10 cellular contexts compared by ENCODE assay signal in genomic region chr17:68461122-68461539, GRCh38. TPM values are rescaled to one million over a fixed set of nuclear protein-coding genes. Genes with fewer than 3 reads are reported as not detected.
DNase-seq lines count a peak whose midpoint lies in the region; ATAC-seq and TF ChIP-seq lines count a peak whose summit lies in the region.
"Had no signal": no experiment of that assay in that cellular context is flagged by ENCODE, and none has a peak within 500 bp of the region (broad histone marks: within the 10 kb centered on the region; RNA-seq: fewer than 3 reads in every experiment).

No MANE protein-coding gene starts in this region.

- H3K18ac ChIP-seq in mesenchymal stem cell (ENCODE audit: low read depth in 1 of 2, low read length in 2 of 2), result no peak overlapping the region

- POLR2A ChIA-PET in activated CD4-positive, alpha-beta T cell treated with anti-CD3 and anti-CD28 coated beads for 36 hours (lab: Charles Lee), result interaction anchor here (1.2 kb wide), 1 partner anchor 169 kb away, joined by 6 read pairs; no protein-coding TSS in a partner anchor
- POLR2A ChIA-PET in HCT116 (lab: Charles Lee), result no interaction called here
- POLR2A ChIA-PET in WTC11 (lab: Charles Lee), result no interaction called here

- RAD21 ChIA-PET in HCT116 (lab: Charles Lee; ENCODE audit: low non-redundant PET in 1 of 2, low total read pairs in 2 of 2, uncharacterized antibody in 2 of 2, unreplicated experiment in 2 of 2), result no interaction called here

- no peak overlapping the region for H3K23ac ChIP-seq in mesenchymal stem cell (ENCODE audit: low read length in 2 of 2)

- H3K4ac ChIP-seq in mesenchymal stem cell (ENCODE audit: low read depth in 1 of 2, low read length in 2 of 2), result no peak overlapping the region

- no peak overlapping the region for H2BK15ac ChIP-seq in mesenchymal stem cell (ENCODE audit: low read depth, poor library complexity, severe bottlenecking)

- H2AFZ ChIP-seq in HCT116 (ENCODE audit: low read depth, low read length, poor library complexity, severe bottlenecking) (peak overlapping the region; percentile 11), mesenchymal stem cell (ENCODE audit: low read depth, low read length) (no peak overlapping the region)

- H3K9ac ChIP-seq in HCT116 (ENCODE audit: low read length) (no peak overlapping the region), mesenchymal stem cell (ENCODE audit: low read length) (peak overlapping the region; percentile 15)

- peak; percentile 48 for DNase-seq in activated CD4-positive, alpha-beta T cell treated with anti-CD3 and anti-CD28 coated beads for 36 hours
- DNase-seq in activated CD4-positive, alpha-beta T cell treated with anti-CD3 and anti-CD28 coated beads for 48 hours, result no peak
- DNase-seq in HCT116 (ENCODE audit: low read depth, low spot score) (no peak), WTC11 (ENCODE audit: low spot score) (no peak), mesenchymal stem cell (no peak), HAP-1 (ENCODE audit: low spot score in 2 of 2) (no peak), NCI-H1436 (lab: John Stamatoyannopoulos, UW) (no peak)
- DNase-seq: esophagus squamous epithelium, NCI-H1694 had no signal

- peaks cover 2% of the 10 kb centered on the region for H3K79me1 ChIP-seq in mesenchymal stem cell (replicated peaks; ENCODE audit: low read length, poor library complexity, severe bottlenecking)

- CTCF ChIA-PET in activated CD4-positive, alpha-beta T cell treated with anti-CD3 and anti-CD28 coated beads for 36 hours (lab: Charles Lee), result interaction anchor here (0.7 to 3.4 kb wide), 6 partner anchors 24 to 289 kb away, joined by 3 to 26 read pairs (median 5); no protein-coding TSS in a partner anchor
- CTCF ChIA-PET in HCT116 (lab: Charles Lee) (interaction anchor here (0.9 kb wide), 1 partner anchor 24 kb away, joined by 4 read pairs; no protein-coding TSS in a partner anchor), WTC11 (lab: Charles Lee) (interaction anchor here (1.4 kb wide), 1 partner anchor 36 kb away, joined by 4 read pairs; no protein-coding TSS in a partner anchor)

- in situ Hi-C loops in HAP-1 (cut with MboI; ENCODE audit: low sequenced_read_pairs), result no loop called here

- H3K14ac ChIP-seq in mesenchymal stem cell (ENCODE audit: low read length in 2 of 2), result no peak overlapping the region

- TF ChIP-seq RAD21 in HCT116 (IDR thresholded peaks at IDR 0.05; ENCODE audit: low read depth), result no peak

- no peak overlapping the region for H4K91ac ChIP-seq in mesenchymal stem cell (ENCODE audit: low read length)

- H3K9me3 Mint-ChIP-seq in activated CD4-positive, alpha-beta T cell treated with anti-CD3 and anti-CD28 coated beads for 36 hours (ENCODE audit: low read depth), result no peaks in the 10 kb centered on the region
- H3K9me3 Mint-ChIP-seq in WTC11, result no peaks in the 10 kb centered on the region
- no peaks in the 10 kb centered on the region for H3K9me3 Mint-ChIP-seq in stimulated activated memory B cell treated with anti-CD40 and anti-IgM and Interleukin-4, amounts not matched to agents 10 μg/mL and 1 μg/mL and 100 μg/mL, for 72 hours

- intact Hi-C loops in activated CD4-positive, alpha-beta T cell treated with anti-CD3 and anti-CD28 coated beads for 36 hours (cut with DNase I, micrococcal nuclease), result loop anchor here (2.0 to 10.0 kb wide), 7 partner anchors 114 to 744 kb away; partner anchors contain the start of genes NOL11 (in 2 of the 2) and AMZ2 (in 1 of the 2)
- intact Hi-C loops in HCT116 (cut with micrococcal nuclease), result loop anchor here (10.0 kb wide), 1 partner anchor 656 kb away; no protein-coding TSS in a partner anchor

- H3K27ac ChIP-seq in HCT116 (ENCODE audit: low read depth, low read length), result no peak overlapping the region
- no peak overlapping the region for H3K27ac ChIP-seq in mesenchymal stem cell (ENCODE audit: low read length, poor library complexity, severe bottlenecking)

- H3K27me3 ChIP-seq in HCT116 (ENCODE audit: insufficient read depth, low read length) (no peaks in the 10 kb centered on the region), mesenchymal stem cell (ENCODE audit: control insufficient read depth in 1 of 2, insufficient read depth in 1 of 2, low read length in 2 of 2) (no peaks in the 10 kb centered on the region), HAP-1 (ENCODE audit: low read depth) (no peaks in the 10 kb centered on the region)
- H3K27me3 ChIP-seq: esophagus squamous epithelium had no signal

- no peak overlapping the region for H4K8ac ChIP-seq in mesenchymal stem cell (ENCODE audit: low read length)

- H4K20me1 ChIP-seq in HCT116 (ENCODE audit: insufficient read depth), result no peaks in the 10 kb centered on the region

- H3K79me2 ChIP-seq in HCT116 (ENCODE audit: insufficient read depth, low read length), result no peaks in the 10 kb centered on the region

- H2BK12ac ChIP-seq in mesenchymal stem cell (ENCODE audit: low read length in 2 of 2), result no peak overlapping the region

- TF ChIP-seq CTCF in HCT116 (IDR thresholded peaks at IDR 0.05 in 2 of 3, conservative IDR thresholded peaks at IDR 0.05 in 1 of 3; ENCODE audit: borderline replicate concordance in 1 of 3, insufficient read depth in 1 of 3, low read depth in 2 of 3, low read length in 2 of 3), result no peak
- no peak for TF ChIP-seq CTCF in WTC11 (IDR thresholded peaks at IDR 0.05)

- H3K36me3 ChIP-seq in HCT116 (ENCODE audit: control insufficient read depth in 1 of 2, insufficient read depth in 2 of 2, low read length in 2 of 2) (no peaks in the 10 kb centered on the region), mesenchymal stem cell (ENCODE audit: control insufficient read depth in 1 of 2, insufficient read depth in 2 of 2, low read depth in 1 of 2, low read length in 2 of 2) (no peaks in the 10 kb centered on the region), HAP-1 (replicated peaks) (no peaks in the 10 kb centered on the region)
- H3K36me3 ChIP-seq: esophagus squamous epithelium had no signal

- peak; percentile 10 for ATAC-seq in activated CD4-positive, alpha-beta T cell treated with anti-CD3 and anti-CD28 coated beads for 36 hours
- no peak for ATAC-seq in HCT116
- ATAC-seq in WTC11, result no peak
- ATAC-seq in stimulated activated memory B cell treated with anti-CD40 and anti-IgM and Interleukin-4, amounts not matched to agents 10 μg/mL and 1 μg/mL and 100 μg/mL, for 72 hours, result no peak

- no peak overlapping the region for H3K4me2 ChIP-seq in HCT116 (ENCODE audit: low read length)
- H3K4me2 ChIP-seq in mesenchymal stem cell (ENCODE audit: low read length, poor library complexity, severe bottlenecking), result no peak overlapping the region

- no peak for TF ChIP-seq POLR2A in HCT116 (IDR thresholded peaks at IDR 0.05; ENCODE audit: borderline replicate concordance, extremely low read depth, insufficient read depth, insufficient read length)

- peak overlapping the region; percentile 8 for H3K4me3 Mint-ChIP-seq in activated CD4-positive, alpha-beta T cell treated with anti-CD3 and anti-CD28 coated beads for 36 hours
- H3K4me3 Mint-ChIP-seq in WTC11, result no peak overlapping the region
- H3K4me3 Mint-ChIP-seq in stimulated activated memory B cell treated with anti-CD40 and anti-IgM and Interleukin-4, amounts not matched to agents 10 μg/mL and 1 μg/mL and 100 μg/mL, for 72 hours, result no peak overlapping the region

- BruUV-seq in HCT116 (replicated peaks; lab: Mats Ljungman, UMichigan), result no TSS peak

- no peak overlapping the region for H2AK5ac ChIP-seq in mesenchymal stem cell (ENCODE audit: low read length, severe bottlenecking)

- no peaks in the 10 kb centered on the region for H3K9me2 ChIP-seq in HCT116 (ENCODE audit: insufficient read depth)

- H3K27ac Mint-ChIP-seq in activated CD4-positive, alpha-beta T cell treated with anti-CD3 and anti-CD28 coated beads for 36 hours, result peak overlapping the region; percentile 84
- H3K27ac Mint-ChIP-seq in WTC11, result no peak overlapping the region
- H3K27ac Mint-ChIP-seq in stimulated activated memory B cell treated with anti-CD40 and anti-IgM and Interleukin-4, amounts not matched to agents 10 μg/mL and 1 μg/mL and 100 μg/mL, for 72 hours, result no peak overlapping the region

- no peak overlapping the region for H2BK120ac ChIP-seq in mesenchymal stem cell (ENCODE audit: low read depth, low read length)

- 100% methylated on average over 1 of the region's 1 CpG for WGBS in mesenchymal stem cell

- no peak overlapping the region for H3K4me3 ChIP-seq in HCT116 (replicated peaks in 1 of 2; ENCODE audit: low read depth in 1 of 2, low read length in 2 of 2)
- no peak overlapping the region for H3K4me3 ChIP-seq in mesenchymal stem cell (ENCODE audit: insufficient read depth in 1 of 2, low read depth in 1 of 2, low read length in 2 of 2)
- no peak overlapping the region for H3K4me3 ChIP-seq in HAP-1
- H3K4me3 ChIP-seq: esophagus squamous epithelium had no signal

- H3K4me1 ChIP-seq in HCT116 (ENCODE audit: control insufficient read depth in 1 of 2, insufficient read depth in 2 of 2, low read length in 2 of 2) (peaks cover 18 to 40% of the 10 kb centered on the region in 2 experiments), mesenchymal stem cell (ENCODE audit: control insufficient read depth, insufficient read depth, low read depth, low read length) (peaks cover 6% of the 10 kb centered on the region), HAP-1 (peaks cover 32% of the 10 kb centered on the region)

- no peaks in the 10 kb centered on the region for H3K9me3 ChIP-seq in HCT116 (ENCODE audit: control insufficient read depth in 1 of 2, insufficient read depth in 1 of 2, low read depth in 1 of 2, low read length in 2 of 2)
- no peaks in the 10 kb centered on the region for H3K9me3 ChIP-seq in mesenchymal stem cell (ENCODE audit: control insufficient read depth, low read length)
- H3K9me3 ChIP-seq in HAP-1, result no peaks in the 10 kb centered on the region
- H3K9me3 ChIP-seq: esophagus squamous epithelium had no signal

- H3K4me1 Mint-ChIP-seq in activated CD4-positive, alpha-beta T cell treated with anti-CD3 and anti-CD28 coated beads for 36 hours, result peaks cover 62% of the 10 kb centered on the region
- peaks cover 46% of the 10 kb centered on the region for H3K4me1 Mint-ChIP-seq in WTC11
- peaks cover 30% of the 10 kb centered on the region for H3K4me1 Mint-ChIP-seq in stimulated activated memory B cell treated with anti-CD40 and anti-IgM and Interleukin-4, amounts not matched to agents 10 μg/mL and 1 μg/mL and 100 μg/mL, for 72 hours

- no peaks in the 10 kb centered on the region for H3K36me3 Mint-ChIP-seq in activated CD4-positive, alpha-beta T cell treated with anti-CD3 and anti-CD28 coated beads for 36 hours (ENCODE audit: low read depth)
- H3K36me3 Mint-ChIP-seq in WTC11, result no peaks in the 10 kb centered on the region
- H3K36me3 Mint-ChIP-seq in stimulated activated memory B cell treated with anti-CD40 and anti-IgM and Interleukin-4, amounts not matched to agents 10 μg/mL and 1 μg/mL and 100 μg/mL, for 72 hours, result no peaks in the 10 kb centered on the region

- H2BK5ac ChIP-seq in mesenchymal stem cell (ENCODE audit: low read depth, low read length, poor library complexity, severe bottlenecking), result no peak overlapping the region

- no peaks in the 10 kb centered on the region for H3K27me3 Mint-ChIP-seq in activated CD4-positive, alpha-beta T cell treated with anti-CD3 and anti-CD28 coated beads for 36 hours
- peaks cover 7% of the 10 kb centered on the region; the same call in 1 of the 2 replicates for H3K27me3 Mint-ChIP-seq in WTC11 (ENCODE audit: low read depth)
- no peaks in the 10 kb centered on the region for H3K27me3 Mint-ChIP-seq in stimulated activated memory B cell treated with anti-CD40 and anti-IgM and Interleukin-4, amounts not matched to agents 10 μg/mL and 1 μg/mL and 100 μg/mL, for 72 hours

RNA-seq across cellular contexts. Expression of gene WIPI1, which starts 3.8 kb away (rescaled TPM):
- 10 to 100 TPM; 14.0 to 17.6 TPM for total RNA-seq in activated CD4-positive, alpha-beta T cell treated with anti-CD3 and anti-CD28 coated beads for 36 hours
- total RNA-seq in HCT116 (2021; ENCODE audit: unreplicated experiment) (21.5 TPM), WTC11 (2021) (16.2 to 29.3 TPM (median 17.5 TPM) in 3 replicates)
- polyA plus RNA-seq in HCT116 (2012), result 19.7 and 23.1 TPM in 2 replicates
- 197 TPM for polyA plus RNA-seq in mesenchymal stem cell (2013, experiment 1 of 2)
- 194 TPM for polyA plus RNA-seq in mesenchymal stem cell (2013, experiment 2 of 2)

RNA-seq across cellular contexts. Expression of gene PRKAR1A, which starts 51.1 kb away (rescaled TPM):
- 100 to 1,000 TPM; 165 to 167 TPM for total RNA-seq in activated CD4-positive, alpha-beta T cell treated with anti-CD3 and anti-CD28 coated beads for 36 hours
- total RNA-seq in HCT116 (2021; ENCODE audit: unreplicated experiment) (295 TPM), WTC11 (2021) (149 to 158 TPM (median 155 TPM) in 3 replicates)
- polyA plus RNA-seq in HCT116 (2012), result 187 and 230 TPM in 2 replicates
- 168 TPM for polyA plus RNA-seq in mesenchymal stem cell (2013, experiment 1 of 2)
- 173 TPM for polyA plus RNA-seq in mesenchymal stem cell (2013, experiment 2 of 2)
